In genomic region chr7:30225863-30226361, GRCh38 we compare ENCODE assay signal across 8 cellular contexts. TPM values are rescaled to one million over a fixed set of nuclear protein-coding genes. Genes with fewer than 3 reads are reported as not detected.
DNase-seq lines count a peak whose midpoint lies in the region; ATAC-seq and TF ChIP-seq lines count a peak whose summit lies in the region.

No MANE protein-coding gene starts in this region.

- H3K4me1 Mint-ChIP-seq in type B pancreatic cell (ENCODE audit: unreplicated experiment), result peaks cover 10% of the 10 kb centered on the region

- no peak overlapping the region for H2BK12ac ChIP-seq in mesenchymal stem cell (ENCODE audit: low read length in 2 of 2)

- H3K4me2 ChIP-seq in mesenchymal stem cell (ENCODE audit: low read length, poor library complexity, severe bottlenecking), result no peak overlapping the region

- peak; percentile 80 for ATAC-seq in GM19468 (IDR thresholded peaks at IDR 0.05; ENCODE audit: extremely low read depth, unreplicated experiment)
- ATAC-seq in HG03558 (IDR thresholded peaks at IDR 0.05; ENCODE audit: extremely low read depth, unreplicated experiment), result peak; percentile 74

- H3K36me3 Mint-ChIP-seq in type B pancreatic cell, result no peaks in the 10 kb centered on the region

- WGBS in mesenchymal stem cell, result 60% methylated on average over 3 of the region's 3 CpGs

- H3K27me3 ChIP-seq in mesenchymal stem cell (ENCODE audit: control insufficient read depth in 1 of 2, insufficient read depth in 1 of 2, low read length in 2 of 2), result peaks cover 0 to 8% of the 10 kb centered on the region in 2 experiments

- no peak overlapping the region for H3K23ac ChIP-seq in mesenchymal stem cell (ENCODE audit: low read length in 2 of 2)

- H2AK5ac ChIP-seq in mesenchymal stem cell (ENCODE audit: low read length, severe bottlenecking), result no peak overlapping the region

- no peak overlapping the region for H3K14ac ChIP-seq in mesenchymal stem cell (ENCODE audit: low read length in 2 of 2)

- no peak overlapping the region for H2AFZ ChIP-seq in mesenchymal stem cell (ENCODE audit: low read depth, low read length)

- no peak overlapping the region for H4K8ac ChIP-seq in mesenchymal stem cell (ENCODE audit: low read length)

- H3K27me3 Mint-ChIP-seq in type B pancreatic cell, result no peaks in the 10 kb centered on the region

- no peak overlapping the region for H3K4ac ChIP-seq in mesenchymal stem cell (ENCODE audit: low read depth in 1 of 2, low read length in 2 of 2)

- DNase-seq in DMS53 treated with DMSO at 0.1 percent for 48 hours (lab: John Stamatoyannopoulos, UW; ENCODE audit: unreplicated experiment), result peak; percentile 89
- peak; percentile 38 for DNase-seq in NCI-H774 (lab: John Stamatoyannopoulos, UW)
- DNase-seq in cerebellar cortex (ENCODE audit: low spot score), result peak; percentile 76
- peak; percentile 25 for DNase-seq in mesenchymal stem cell
- DNase-seq in type B pancreatic cell (ENCODE audit: extremely low spot score, unreplicated experiment), result no peak
- no peak for DNase-seq in NK-92 (lab: John Stamatoyannopoulos, UW; ENCODE audit: unreplicated experiment)

- peak overlapping the region; percentile 92 for H3K27ac Mint-ChIP-seq in type B pancreatic cell

- TF ChIP-seq CTCF in type B pancreatic cell (conservative IDR thresholded peaks at IDR 0.05), result no peak

- H3K4me3 ChIP-seq in mesenchymal stem cell (ENCODE audit: insufficient read depth in 1 of 2, low read depth in 1 of 2, low read length in 2 of 2), result no peak overlapping the region

- no peak overlapping the region for H3K9ac ChIP-seq in mesenchymal stem cell (ENCODE audit: low read length)

- H3K9me3 Mint-ChIP-seq in type B pancreatic cell, result peaks cover 4% of the 10 kb centered on the region

- H3K18ac ChIP-seq in mesenchymal stem cell (ENCODE audit: low read depth in 1 of 2, low read length in 2 of 2), result no peak overlapping the region

- H3K79me1 ChIP-seq in mesenchymal stem cell (replicated peaks; ENCODE audit: low read length, poor library complexity, severe bottlenecking), result no peaks in the 10 kb centered on the region

- peaks cover 0 to 4% of the 10 kb centered on the region in 2 experiments for H3K36me3 ChIP-seq in mesenchymal stem cell (ENCODE audit: control insufficient read depth in 1 of 2, insufficient read depth in 2 of 2, low read depth in 1 of 2, low read length in 2 of 2)

- no peak overlapping the region for H2BK5ac ChIP-seq in mesenchymal stem cell (ENCODE audit: low read depth, low read length, poor library complexity, severe bottlenecking)

- H2BK120ac ChIP-seq in mesenchymal stem cell (ENCODE audit: low read depth, low read length), result no peak overlapping the region

- H3K4me3 Mint-ChIP-seq in type B pancreatic cell, result peak overlapping the region; percentile 52

- no peaks in the 10 kb centered on the region for H3K9me3 ChIP-seq in mesenchymal stem cell (ENCODE audit: control insufficient read depth, low read length)

- H3K27ac ChIP-seq in mesenchymal stem cell (ENCODE audit: low read length, poor library complexity, severe bottlenecking), result peak overlapping the region; percentile 15

- no peak overlapping the region for H2BK15ac ChIP-seq in mesenchymal stem cell (ENCODE audit: low read depth, poor library complexity, severe bottlenecking)

- peaks cover 11% of the 10 kb centered on the region for H3K4me1 ChIP-seq in mesenchymal stem cell (ENCODE audit: control insufficient read depth, insufficient read depth, low read depth, low read length)

- H4K91ac ChIP-seq in mesenchymal stem cell (ENCODE audit: low read length), result no peak overlapping the region

RNA-seq across cellular contexts. Expression of gene ZNRF2, which starts 58.5 kb away (rescaled TPM):
- polyA plus RNA-seq in mesenchymal stem cell (2013, experiment 1 of 2), result 1.4 TPM
- 1.2 TPM for polyA plus RNA-seq in mesenchymal stem cell (2013, experiment 2 of 2)
- total RNA-seq in type B pancreatic cell (ENCODE audit: low replicate concordance), result 11.2 and 15.6 TPM in 2 replicates

Comparison
In these comparisons a context has a peak if more than half of its experiments do, and no peak if none do; other contexts are left out.
1. DNase-seq: peak in DMS53 treated with DMSO at 0.1 percent for 48 hours (single experiment), NCI-H774 (single experiment), cerebellar cortex (single experiment) and mesenchymal stem cell (single experiment); none in type B pancreatic cell (single experiment) and NK-92 (single experiment).